In the genomic region with DNA sequence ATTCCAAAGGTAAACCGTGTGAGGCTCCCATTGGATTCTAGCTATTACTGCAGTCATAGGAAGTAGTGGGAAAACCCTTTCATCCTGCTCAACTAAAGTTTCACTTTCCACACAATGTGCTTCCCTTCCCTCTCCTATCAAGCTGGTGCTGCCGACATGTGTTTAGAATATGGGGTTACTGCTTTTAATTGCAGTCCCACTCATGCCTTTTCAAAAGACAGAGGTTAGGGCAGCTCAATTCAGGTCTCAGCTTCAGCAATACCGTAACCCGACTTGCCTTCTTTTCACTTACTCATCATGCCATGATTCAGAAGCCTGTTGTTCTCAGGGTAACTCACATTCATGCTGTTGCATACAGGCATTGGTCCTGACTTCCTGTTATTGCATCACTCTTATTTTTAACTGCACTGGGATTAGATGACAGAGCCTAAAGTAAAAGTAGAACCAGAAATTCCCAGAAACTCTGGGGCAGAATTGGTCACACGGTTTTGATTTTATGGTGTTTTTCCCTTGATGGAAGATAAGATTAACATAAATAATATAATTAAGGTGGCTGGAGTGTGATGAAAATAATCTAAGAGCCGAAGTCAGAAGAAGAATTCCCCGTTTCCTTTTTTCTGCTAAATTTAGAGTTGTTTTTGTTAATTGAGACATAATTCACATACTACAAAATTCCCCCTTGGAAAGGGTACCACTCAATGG, we compare ENCODE assay signal across 9 cellular contexts. TPM values are rescaled to one million over a fixed set of nuclear protein-coding genes. Genes with fewer than 3 reads are reported as not detected.
A peak's percentile ranks its signal among the peaks of the same experiment; 100 is the strongest.
DNase-seq lines count a peak whose midpoint lies in the region; ATAC-seq and TF ChIP-seq lines count a peak whose summit lies in the region.
"Had no signal": no experiment of that assay in that cellular context is flagged by ENCODE, and none has a peak within 500 bp of the region (broad histone marks: within the 10 kb centered on the region; RNA-seq: fewer than 3 reads in every experiment).

No MANE protein-coding gene starts in this region.

- H3K4me3 Mint-ChIP-seq in activated T-helper 17 cell treated with anti-CD3 and anti-CD28 coated beads, Interleukin-2, amount 50 U/mL, for 72 hours = peak overlapping the region; percentile 93
- H3K4me3 Mint-ChIP-seq: naive B cell had no signal

- no peaks in the 10 kb centered on the region for H3K9me3 ChIP-seq in heart right ventricle

- TF ChIP-seq POLR2A in GM18505 (IDR thresholded peaks at IDR 0.05; ENCODE audit: borderline replicate concordance, extremely low read depth, insufficient read depth, insufficient read length) = no peak

- H3K27ac Mint-ChIP-seq in activated T-helper 17 cell treated with anti-CD3 and anti-CD28 coated beads, Interleukin-2, amount 50 U/mL, for 72 hours = peak overlapping the region; percentile 99

- H3K4me1 Mint-ChIP-seq in activated T-helper 17 cell treated with anti-CD3 and anti-CD28 coated beads, Interleukin-2, amount 50 U/mL, for 72 hours = peaks cover 59% of the 10 kb centered on the region

- H3K4me3 ChIP-seq in heart right ventricle = peak overlapping the region in 6 of 10 donors; percentile 23 to 41 (median 27)

- no peak for TF ChIP-seq EP300 in Ishikawa (IDR thresholded peaks at IDR 0.05; ENCODE audit: borderline replicate concordance)

- H3K27ac ChIP-seq in heart right ventricle = peak overlapping the region; percentile 17 to 81 (median 64)

- H3K27me3 ChIP-seq in heart right ventricle = no peaks in the 10 kb centered on the region

- intact Hi-C loops in heart right ventricle (cut with DNase I) = loop anchor here in 1 of 10 donors (5.0 kb wide), 1 partner anchor 57 kb away; a partner anchor contains a TSS

- DNase-seq in CD1c-positive myeloid dendritic cell (ENCODE audit: extremely low spot score) = peak; percentile 65
- peak in 1 of 2 donors; percentile 29 for DNase-seq in heart right ventricle
- peak; percentile 35 for DNase-seq in smooth muscle cell of the brain vasculature (ENCODE audit: low read depth, low spot score)
- DNase-seq in effector CD8-positive, alpha-beta T cell (lab: John Stamatoyannopoulos, UW) = no peak
- no peak for DNase-seq in DMS79 treated with DMSO at 0.1 percent for 48 hours (lab: John Stamatoyannopoulos, UW)
- DNase-seq: naive B cell had no signal

- peaks cover 4% of the 10 kb centered on the region for H3K36me3 Mint-ChIP-seq in activated T-helper 17 cell treated with anti-CD3 and anti-CD28 coated beads, Interleukin-2, amount 50 U/mL, for 72 hours (ENCODE audit: low read depth)
- H3K36me3 Mint-ChIP-seq: naive B cell had no signal

- no peaks in the 10 kb centered on the region for H3K27me3 Mint-ChIP-seq in activated T-helper 17 cell treated with anti-CD3 and anti-CD28 coated beads, Interleukin-2, amount 50 U/mL, for 72 hours

- no peak for TF ChIP-seq RAD21 in Ishikawa (IDR thresholded peaks at IDR 0.05; ENCODE audit: low read depth)

- H3K36me3 ChIP-seq in heart right ventricle = no peaks in the 10 kb centered on the region

- peak in 4 of 9 donors; percentile 11 to 36 (median 23) for TF ChIP-seq CTCF in heart right ventricle (IDR thresholded peaks at IDR 0.05)

- H3K9me3 Mint-ChIP-seq in activated T-helper 17 cell treated with anti-CD3 and anti-CD28 coated beads, Interleukin-2, amount 50 U/mL, for 72 hours = peaks cover 3% of the 10 kb centered on the region
- H3K9me3 Mint-ChIP-seq: naive B cell had no signal

- peak; percentile 88 for ATAC-seq in activated T-helper 17 cell treated with anti-CD3 and anti-CD28 coated beads, Interleukin-2, amount 50 U/mL, for 72 hours (replicated peaks)
- peak; percentile 44 to 91 (median 86) for ATAC-seq in heart right ventricle
- no peak for ATAC-seq in GM18505 (IDR thresholded peaks at IDR 0.05; ENCODE audit: unreplicated experiment)

- peaks cover 0 to 43% (median 15%) of the 10 kb centered on the region in 9 donors for H3K4me1 ChIP-seq in heart right ventricle

- WGBS in heart right ventricle, 2 donors = 57 to 63% methylated on average over 7 of the region's 7 CpGs

TF ChIP-seq in Ishikawa, 13 proteins besides CTCF, POLR2A, EP300 and RAD21:
- TF ChIP-seq YY1 (IDR thresholded peaks at IDR 0.05; ENCODE audit: low read depth) = no peak
- TF ChIP-seq TCF12 (IDR thresholded peaks at IDR 0.05; ENCODE audit: low read depth) = no peak
- TF ChIP-seq, protein P1, sequence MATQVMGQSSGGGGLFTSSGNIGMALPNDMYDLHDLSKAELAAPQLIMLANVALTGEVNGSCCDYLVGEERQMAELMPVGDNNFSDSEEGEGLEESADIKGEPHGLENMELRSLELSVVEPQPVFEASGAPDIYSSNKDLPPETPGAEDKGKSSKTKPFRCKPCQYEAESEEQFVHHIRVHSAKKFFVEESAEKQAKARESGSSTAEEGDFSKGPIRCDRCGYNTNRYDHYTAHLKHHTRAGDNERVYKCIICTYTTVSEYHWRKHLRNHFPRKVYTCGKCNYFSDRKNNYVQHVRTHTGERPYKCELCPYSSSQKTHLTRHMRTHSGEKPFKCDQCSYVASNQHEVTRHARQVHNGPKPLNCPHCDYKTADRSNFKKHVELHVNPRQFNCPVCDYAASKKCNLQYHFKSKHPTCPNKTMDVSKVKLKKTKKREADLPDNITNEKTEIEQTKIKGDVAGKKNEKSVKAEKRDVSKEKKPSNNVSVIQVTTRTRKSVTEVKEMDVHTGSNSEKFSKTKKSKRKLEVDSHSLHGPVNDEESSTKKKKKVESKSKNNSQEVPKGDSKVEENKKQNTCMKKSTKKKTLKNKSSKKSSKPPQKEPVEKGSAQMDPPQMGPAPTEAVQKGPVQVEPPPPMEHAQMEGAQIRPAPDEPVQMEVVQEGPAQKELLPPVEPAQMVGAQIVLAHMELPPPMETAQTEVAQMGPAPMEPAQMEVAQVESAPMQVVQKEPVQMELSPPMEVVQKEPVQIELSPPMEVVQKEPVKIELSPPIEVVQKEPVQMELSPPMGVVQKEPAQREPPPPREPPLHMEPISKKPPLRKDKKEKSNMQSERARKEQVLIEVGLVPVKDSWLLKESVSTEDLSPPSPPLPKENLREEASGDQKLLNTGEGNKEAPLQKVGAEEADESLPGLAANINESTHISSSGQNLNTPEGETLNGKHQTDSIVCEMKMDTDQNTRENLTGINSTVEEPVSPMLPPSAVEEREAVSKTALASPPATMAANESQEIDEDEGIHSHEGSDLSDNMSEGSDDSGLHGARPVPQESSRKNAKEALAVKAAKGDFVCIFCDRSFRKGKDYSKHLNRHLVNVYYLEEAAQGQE (IDR thresholded peaks at IDR 0.05; ENCODE audit: low read depth) = no peak
- no peak for TF ChIP-seq CREB1 (IDR thresholded peaks at IDR 0.05; ENCODE audit: low read depth)
- no peak for TF ChIP-seq TAF1 (IDR thresholded peaks at IDR 0.05; ENCODE audit: low read depth)
- TF ChIP-seq, protein P2, sequence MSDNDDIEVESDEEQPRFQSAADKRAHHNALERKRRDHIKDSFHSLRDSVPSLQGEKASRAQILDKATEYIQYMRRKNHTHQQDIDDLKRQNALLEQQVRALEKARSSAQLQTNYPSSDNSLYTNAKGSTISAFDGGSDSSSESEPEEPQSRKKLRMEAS (IDR thresholded peaks at IDR 0.05) = no peak
- no peak for TF ChIP-seq ZBTB7A (IDR thresholded peaks at IDR 0.05; ENCODE audit: low read depth)
- TF ChIP-seq CEBPB (IDR thresholded peaks at IDR 0.05) = peak; percentile 79
- no peak for TF ChIP-seq EGR1 (IDR thresholded peaks at IDR 0.05)

RNA-seq across cellular contexts. Expression of a gene that starts 45.7 kb away (rescaled TPM):
- total RNA-seq in activated T-helper 17 cell treated with anti-CD3 and anti-CD28 coated beads, Interleukin-2, amount 50 U/mL, for 72 hours = 1 to 10 TPM in 1 of 2 donors, under 1 TPM in 1; 0.76 to 1.5 TPM
- 1 to 10 TPM in 9 of 10 donors, under 1 TPM in 1; 0.82 to 7.1 (median 2.7) TPM for total RNA-seq in heart right ventricle
- polyA plus RNA-seq in heart right ventricle = 1 to 10 TPM; 1.6 to 1.8 TPM

RNA-seq across cellular contexts. Expression of a gene that starts 52.6 kb away (rescaled TPM):
- 1 to 10 TPM; 1.3 to 5.8 TPM for total RNA-seq in activated T-helper 17 cell treated with anti-CD3 and anti-CD28 coated beads, Interleukin-2, amount 50 U/mL, for 72 hours
- total RNA-seq in heart right ventricle = under 1 TPM in 1 of 10 donors, not detected in 9; 0.25 TPM
- under 1 TPM in 1 of 2 donors, not detected in 1; 0.01 TPM for polyA plus RNA-seq in heart right ventricle

RNA-seq across cellular contexts. Expression of a gene that starts 59.1 kb away (rescaled TPM):
- 10 to 100 TPM; 67.0 to 85.2 TPM for total RNA-seq in activated T-helper 17 cell treated with anti-CD3 and anti-CD28 coated beads, Interleukin-2, amount 50 U/mL, for 72 hours
- total RNA-seq in heart right ventricle = 10 to 100 TPM; 28.5 to 59.0 (median 43.4) TPM
- polyA plus RNA-seq in heart right ventricle = 10 to 100 TPM in 1 of 2 donors, 1 to 10 TPM in 1; 7.3 to 25.9 TPM

Comparison
In these comparisons a context has a peak if more than half of its experiments do, and no peak if none do; other contexts are left out.
1. DNase-seq: peak in CD1c-positive myeloid dendritic cell (single experiment) and smooth muscle cell of the brain vasculature (single experiment); none in effector CD8-positive, alpha-beta T cell (single experiment) and DMS79 treated with DMSO at 0.1 percent for 48 hours (single experiment).